ENCODE assay signal across 1 cellular context in the genomic region with DNA sequence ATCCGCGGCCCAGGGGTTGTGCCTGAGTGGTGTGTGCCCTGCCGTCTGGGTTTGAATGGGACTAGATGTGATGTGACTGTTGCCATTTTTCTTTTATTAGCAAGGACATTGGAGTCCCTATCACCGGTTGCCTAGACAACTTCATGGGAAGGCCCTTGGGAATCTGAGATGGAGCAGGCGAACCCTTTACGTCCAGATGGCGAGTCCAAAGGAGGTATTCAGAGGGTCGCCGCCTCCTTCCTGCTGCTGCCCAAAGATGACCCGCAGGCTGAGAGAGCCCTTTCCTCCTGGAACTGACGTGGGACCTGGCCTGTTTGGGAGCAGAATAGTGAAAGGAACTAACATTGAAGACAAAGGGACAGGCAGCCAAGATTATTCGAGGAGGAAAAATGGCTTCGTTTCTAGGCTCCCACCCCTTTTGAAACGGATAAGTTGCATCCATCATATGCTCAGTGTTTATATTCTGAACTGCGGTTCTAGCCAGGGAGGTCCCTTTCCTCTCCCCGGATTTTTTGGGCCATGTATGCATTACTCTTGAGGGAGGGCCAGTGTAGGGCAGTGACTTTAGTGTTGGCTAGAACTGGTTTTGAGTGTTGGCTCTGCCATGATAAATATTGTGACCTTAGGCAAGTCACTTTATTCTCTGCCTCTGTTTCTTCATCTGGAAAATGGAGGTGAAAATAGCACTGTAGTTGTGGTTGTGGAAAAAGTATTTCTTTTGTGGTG.
TF ChIP-seq lines count a peak whose summit lies in the region.

No MANE protein-coding gene starts in this region.

TF ChIP-seq in HCT116, 20 proteins besides CTCF, POLR2A, EP300 and RAD21 (continued from another document):
- TF ChIP-seq REST (IDR thresholded peaks at IDR 0.05; ENCODE audit: low read depth) (no peak), EGR1 (IDR thresholded peaks at IDR 0.05; ENCODE audit: low read depth) (no peak), ELF1 (IDR thresholded peaks at IDR 0.05; ENCODE audit: borderline replicate concordance, low read depth) (no peak), SIN3A (IDR thresholded peaks at IDR 0.05; ENCODE audit: low read depth) (no peak), POLR2AphosphoS5 (IDR thresholded peaks at IDR 0.05; ENCODE audit: low read depth, low read length) (no peak), CBX3 (IDR thresholded peaks at IDR 0.05; ENCODE audit: low read depth) (no peak), ZNF274 (IDR thresholded peaks at IDR 0.05; ENCODE audit: low read depth, low read length) (no peak), ATF3 (IDR thresholded peaks at IDR 0.05) (no peak), ZFX (IDR thresholded peaks at IDR 0.05) (no peak), FOSL1 (IDR thresholded peaks at IDR 0.05; ENCODE audit: low read depth) (no peak), SP1 (IDR thresholded peaks at IDR 0.05; ENCODE audit: low read depth) (no peak), EZH2phosphoT487 (IDR thresholded peaks at IDR 0.05; ENCODE audit: borderline replicate concordance) (no peak)
- TF ChIP-seq, protein P1, sequence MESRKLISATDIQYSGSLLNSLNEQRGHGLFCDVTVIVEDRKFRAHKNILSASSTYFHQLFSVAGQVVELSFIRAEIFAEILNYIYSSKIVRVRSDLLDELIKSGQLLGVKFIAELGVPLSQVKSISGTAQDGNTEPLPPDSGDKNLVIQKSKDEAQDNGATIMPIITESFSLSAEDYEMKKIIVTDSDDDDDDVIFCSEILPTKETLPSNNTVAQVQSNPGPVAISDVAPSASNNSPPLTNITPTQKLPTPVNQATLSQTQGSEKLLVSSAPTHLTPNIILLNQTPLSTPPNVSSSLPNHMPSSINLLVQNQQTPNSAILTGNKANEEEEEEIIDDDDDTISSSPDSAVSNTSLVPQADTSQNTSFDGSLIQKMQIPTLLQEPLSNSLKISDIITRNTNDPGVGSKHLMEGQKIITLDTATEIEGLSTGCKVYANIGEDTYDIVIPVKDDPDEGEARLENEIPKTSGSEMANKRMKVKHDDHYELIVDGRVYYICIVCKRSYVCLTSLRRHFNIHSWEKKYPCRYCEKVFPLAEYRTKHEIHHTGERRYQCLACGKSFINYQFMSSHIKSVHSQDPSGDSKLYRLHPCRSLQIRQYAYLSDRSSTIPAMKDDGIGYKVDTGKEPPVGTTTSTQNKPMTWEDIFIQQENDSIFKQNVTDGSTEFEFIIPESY (IDR thresholded peaks at IDR 0.05; ENCODE audit: extremely low read depth, insufficient replicate concordance, low read length), result no peak
